In the genomic region with DNA sequence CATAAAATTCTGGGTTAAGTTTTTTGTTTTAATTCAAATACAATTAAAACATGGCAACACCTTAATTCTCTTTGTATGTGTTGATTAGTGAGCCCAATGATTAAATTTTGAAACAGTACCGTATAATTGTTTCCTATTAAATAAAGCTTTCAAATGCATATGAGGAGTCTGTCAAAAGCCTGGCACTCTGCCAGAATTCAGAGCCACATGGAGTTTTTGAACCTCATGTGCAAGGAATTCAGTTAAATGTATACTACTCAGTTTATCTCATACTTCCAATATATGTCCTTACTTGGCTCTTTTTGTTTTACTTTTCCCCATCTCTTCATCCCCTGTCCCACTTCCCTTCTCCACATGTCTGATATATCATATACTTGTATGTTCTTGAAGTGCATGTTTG, we compare ENCODE assay signal across 22 cellular contexts.
DNase-seq lines count a peak whose midpoint lies in the region; ATAC-seq and TF ChIP-seq lines count a peak whose summit lies in the region.
"Had no signal": no experiment of that assay in that cellular context is flagged by ENCODE, and none has a peak within 500 bp of the region (broad histone marks: within the 10 kb centered on the region; RNA-seq: fewer than 3 reads in every experiment).

No MANE protein-coding gene starts in this region.

- H3K36me3 Mint-ChIP-seq in activated T-helper 17 cell treated with anti-CD3 and anti-CD28 coated beads, Interleukin-2, amount 50 U/mL, for 72 hours (ENCODE audit: low read depth) = no peaks in the 10 kb centered on the region
- H3K36me3 Mint-ChIP-seq: natural killer cell treated with Interleukin-12 subunit alpha and Interleukin-12 subunit beta and Interleukin-15 and Interleukin-18, amount 100 ng/mL, for 72 hours had no signal

- no peaks in the 10 kb centered on the region for H3K4me1 Mint-ChIP-seq in activated T-helper 17 cell treated with anti-CD3 and anti-CD28 coated beads, Interleukin-2, amount 50 U/mL, for 72 hours
- H3K4me1 Mint-ChIP-seq: IgD-negative memory B cell had no signal

- in situ Hi-C loops in ACHN (cut with HindIII; ENCODE audit: low pct_ligation_motif_present, low pct_unique_long_range_greater_than_20kb, low sequenced_read_pairs) = no loop called here

- no peak overlapping the region for H3K27ac Mint-ChIP-seq in activated T-helper 17 cell treated with anti-CD3 and anti-CD28 coated beads, Interleukin-2, amount 50 U/mL, for 72 hours
- H3K27ac Mint-ChIP-seq: GM23338; IgD-negative memory B cell; natural killer cell treated with Interleukin-12 subunit alpha and Interleukin-12 subunit beta and Interleukin-15 and Interleukin-18, amount 100 ng/mL, for 72 hours; T-helper 2 cell treated with Interferon-gamma antibody and Interleukin-4, amounts not matched to agents 5 μg/mL and 100 μg/mL, for 36 hours had no signal

- no peak overlapping the region for H3K4me3 ChIP-seq in choroid plexus epithelial cell (ENCODE audit: low read depth, low read length)
- H3K4me3 ChIP-seq: A549, esophagus squamous epithelium, GM23338, Peyer's patch, SK-N-MC had no signal

- no peak overlapping the region for H3K4me3 Mint-ChIP-seq in activated T-helper 17 cell treated with anti-CD3 and anti-CD28 coated beads, Interleukin-2, amount 50 U/mL, for 72 hours
- H3K4me3 Mint-ChIP-seq: GM23338; IgD-negative memory B cell; natural killer cell treated with Interleukin-12 subunit alpha and Interleukin-12 subunit beta and Interleukin-15 and Interleukin-18, amount 100 ng/mL, for 72 hours; T-helper 2 cell treated with Interferon-gamma antibody and Interleukin-4, amounts not matched to agents 5 μg/mL and 100 μg/mL, for 36 hours had no signal

- ATAC-seq in activated T-helper 17 cell treated with anti-CD3 and anti-CD28 coated beads, Interleukin-2, amount 50 U/mL, for 72 hours (replicated peaks) = no peak
- ATAC-seq in HG03378 (IDR thresholded peaks at IDR 0.05; ENCODE audit: unreplicated experiment) (no peak), GM21717 (IDR thresholded peaks at IDR 0.05; ENCODE audit: unreplicated experiment) (no peak)
- ATAC-seq: A549; GM23338; left cardiac atrium; natural killer cell treated with Interleukin-12 subunit alpha and Interleukin-12 subunit beta and Interleukin-15 and Interleukin-18, amount 100 ng/mL, for 72 hours had no signal

- DNase-seq in NCI-H146 (lab: John Stamatoyannopoulos, UW) = peak; percentile 40
- DNase-seq in NCI-H146 treated with DMSO at 0.1 percent for 48 hours (lab: John Stamatoyannopoulos, UW; ENCODE audit: unreplicated experiment) = no peak
- DNase-seq in ACHN = peak; percentile 21
- DNase-seq in HT-29 (ENCODE audit: low spot score) = peak; percentile 26
- peak; percentile 48 for DNase-seq in choroid plexus epithelial cell (ENCODE audit: low read depth)
- DNase-seq: activated CD4-positive, alpha-beta T cell treated with anti-CD3 and anti-CD28 coated beads, Interleukin-2, amount 50 U/mL, for 48 hours; activated naive CD4-positive, alpha-beta T cell treated with Interleukin-2 at 50 U/mL for 16 hours; activated T-cell treated with anti-CD3 and anti-CD28 coated beads for 4 hours; effector CD8-positive, alpha-beta T cell; esophagus squamous epithelium; left cardiac atrium; NK-92 treated with Interleukin-12 subunit alpha and Interleukin-12 subunit beta, amount 100 ng/mL, for 24 hours; Peyer's patch had no signal

- TF ChIP-seq CTCF in choroid plexus epithelial cell (conservative IDR thresholded peaks at IDR 0.05; ENCODE audit: low read depth, low read length) = no peak

- H3K27me3 Mint-ChIP-seq in activated T-helper 17 cell treated with anti-CD3 and anti-CD28 coated beads, Interleukin-2, amount 50 U/mL, for 72 hours = no peaks in the 10 kb centered on the region
- H3K27me3 Mint-ChIP-seq: IgD-negative memory B cell had no signal

- H3K9me3 Mint-ChIP-seq in activated T-helper 17 cell treated with anti-CD3 and anti-CD28 coated beads, Interleukin-2, amount 50 U/mL, for 72 hours = no peaks in the 10 kb centered on the region
- H3K9me3 Mint-ChIP-seq: GM23338; IgD-negative memory B cell; natural killer cell treated with Interleukin-12 subunit alpha and Interleukin-12 subunit beta and Interleukin-15 and Interleukin-18, amount 100 ng/mL, for 72 hours; T-helper 2 cell treated with Interferon-gamma antibody and Interleukin-4, amounts not matched to agents 5 μg/mL and 100 μg/mL, for 36 hours had no signal
